24 cellular contexts compared by ENCODE assay signal in the genomic region with DNA sequence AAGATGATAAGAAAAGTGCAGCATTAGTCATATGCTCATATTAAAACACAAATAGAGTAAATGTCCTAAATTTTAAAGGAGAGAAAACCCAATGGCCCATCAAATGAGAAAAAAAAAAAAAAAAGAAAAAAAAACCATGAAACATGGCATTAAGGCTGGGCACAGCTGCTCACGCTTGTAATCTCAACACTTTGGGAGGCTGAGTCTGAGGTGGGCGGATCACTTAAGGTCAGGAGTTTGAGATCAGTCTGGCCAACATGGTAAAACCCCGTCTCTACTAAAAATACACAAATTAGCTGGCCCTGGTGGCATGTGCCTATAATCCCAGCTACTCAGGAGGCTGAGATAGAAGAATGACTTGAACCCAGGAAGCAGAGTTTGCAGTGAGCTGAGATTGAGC.
"Had no signal": no experiment of that assay in that cellular context is flagged by ENCODE, and none has a peak within 500 bp of the region (broad histone marks: within the 10 kb centered on the region; RNA-seq: fewer than 3 reads in every experiment).

No MANE protein-coding gene starts in this region.

- H3K4me3 ChIP-seq: stomach, suprapubic skin, testis, thoracic aorta, thyroid gland, tibial artery, tibial nerve, transverse colon, upper lobe of left lung, upper lobe of right lung, uterus, vagina had no signal

- DNase-seq: stimulated activated CD4-positive, alpha-beta T cell treated with anti-CD3 and anti-CD28 coated beads, Interleukin-2, amount 100 ng/mL, for 48 hours; stimulated activated CD4-positive, alpha-beta T cell treated with anti-CD3 and anti-CD28 coated beads, Interleukin-4, amount 100 ng/mL, for 1 hour; stimulated activated CD4-positive, alpha-beta T cell treated with anti-CD3 and anti-CD28 coated beads, Interleukin-4, amount 100 ng/mL, for 24 hours; stimulated activated CD4-positive, alpha-beta T cell treated with anti-CD3 and anti-CD28 coated beads, Interleukin-4, amount 100 ng/mL, for 4 hours; stimulated activated CD8-positive, alpha-beta memory T cell treated with anti-CD3 and anti-CD28 coated beads, Interleukin-4, amount 100 ng/mL, for 48 hours; stimulated activated naive B cell treated with anti-CD40 and anti-IgM and Interleukin-4, amounts not matched to agents 10 μg/mL and 1 μg/mL and 100 μg/mL, for 72 hours; stimulated activated naive CD4-positive, alpha-beta T cell; stimulated activated naive CD4-positive, alpha-beta T cell treated with Interleukin-2 at 50 U/mL for 16 hours; stimulated activated naive CD8-positive, alpha-beta T cell treated with anti-CD3 and anti-CD28 coated beads, Interleukin-15, amount 100 ng/mL, for 72 hours; stimulated activated naive CD8-positive, alpha-beta T cell treated with anti-CD3 and anti-CD28 coated beads, Interleukin-15, Interleukin-2, amounts not matched to agents 100 U/mL and 50 U/mL, for 24 hours; stomach; substantia nigra; testis; thyroid gland; tibial artery; transverse colon; trophoblast cell; upper lobe of left lung; upper lobe of right lung; uterus had no signal

- H3K27ac ChIP-seq: stomach, suprapubic skin, testis, thoracic aorta, thyroid gland, tibial artery, tibial nerve, transverse colon, upper lobe of left lung, upper lobe of right lung, uterus, vagina had no signal

- H3K9me3 ChIP-seq: suprapubic skin, testis, thoracic aorta, thyroid gland, tibial artery, tibial nerve, transverse colon, upper lobe of left lung, upper lobe of right lung, uterus, vagina had no signal

- H3K27me3 ChIP-seq: stomach, suprapubic skin, testis, thyroid gland, tibial artery, tibial nerve, transverse colon, upper lobe of left lung, upper lobe of right lung, uterus, vagina had no signal

- H3K4me1 ChIP-seq: stomach, suprapubic skin, testis, thyroid gland, tibial artery, tibial nerve, transverse colon, upper lobe of left lung, upper lobe of right lung, uterus, vagina had no signal

- H3K36me3 ChIP-seq: stomach, suprapubic skin, thoracic aorta, thyroid gland, tibial artery, tibial nerve, transverse colon, upper lobe of left lung, upper lobe of right lung, uterus, vagina had no signal
